In genomic region chr9:5773324-5773999, GRCh38 we compare ENCODE assay signal across 1 cellular context.
TF ChIP-seq lines count a peak whose summit lies in the region.

No MANE protein-coding gene starts in this region.

TF ChIP-seq in HCT116, 20 proteins besides CTCF, POLR2A, EP300 and RAD21:
- TF ChIP-seq JUND (IDR thresholded peaks at IDR 0.05) (no peak), ZBTB33 (IDR thresholded peaks at IDR 0.05; ENCODE audit: extremely low read depth, insufficient replicate concordance, low read length) (no peak), ZFX (IDR thresholded peaks at IDR 0.05) (no peak), SIN3A (IDR thresholded peaks at IDR 0.05; ENCODE audit: low read depth) (no peak), REST (IDR thresholded peaks at IDR 0.05; ENCODE audit: low read depth) (no peak), CEBPB (IDR thresholded peaks at IDR 0.05; ENCODE audit: low read depth) (no peak), SP1 (IDR thresholded peaks at IDR 0.05; ENCODE audit: low read depth) (no peak), ATF3 (IDR thresholded peaks at IDR 0.05) (no peak), FOSL1 (IDR thresholded peaks at IDR 0.05; ENCODE audit: low read depth) (no peak), EGR1 (IDR thresholded peaks at IDR 0.05; ENCODE audit: low read depth) (no peak), EZH2 (IDR thresholded peaks at IDR 0.05) (no peak)
